In the genomic region with DNA sequence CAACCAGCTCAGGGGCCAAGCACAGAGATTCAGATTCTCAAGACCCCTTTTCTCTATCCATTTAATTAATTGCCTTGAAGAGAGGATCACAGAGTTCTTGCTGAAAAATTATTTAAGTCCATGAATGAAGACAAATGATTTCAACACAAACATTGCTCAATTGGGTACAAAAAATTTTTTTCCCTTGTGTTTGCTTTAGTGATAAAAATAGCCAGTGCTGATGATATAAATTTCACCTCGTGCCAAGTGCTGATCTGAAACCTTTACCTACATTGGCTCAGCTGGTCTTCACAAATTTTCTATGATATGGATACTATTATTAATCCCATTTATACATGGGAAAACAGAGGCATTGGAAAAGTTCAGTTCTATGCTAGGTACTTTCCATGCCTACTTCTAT, we compare ENCODE assay signal across 14 cellular contexts.
"Had no signal": no experiment of that assay in that cellular context is flagged by ENCODE, and none has a peak within 500 bp of the region (broad histone marks: within the 10 kb centered on the region; RNA-seq: fewer than 3 reads in every experiment).

No MANE protein-coding gene starts in this region.

- ATAC-seq: gastroesophageal sphincter, natural killer cell had no signal

- H3K27me3 ChIP-seq: cardiac muscle cell, esophagus squamous epithelium, gastroesophageal sphincter, right lobe of liver had no signal

- DNase-seq: esophagus squamous epithelium; glutamatergic neuron; left cardiac atrium; natural killer cell; nucleus accumbens; right lobe of liver; stimulated activated CD4-positive, alpha-beta T cell treated with anti-CD3 and anti-CD28 coated beads, Interleukin-12 subunit alpha, Interleukin-12 subunit beta, amount 100 ng/mL, for 4 hours; stimulated activated naive CD4-positive, alpha-beta T cell treated with Interleukin-2 at 50 U/mL for 16 hours; trophoblast cell had no signal

- H2AFZ ChIP-seq: parathyroid adenoma had no signal

- H3K9me3 ChIP-seq: esophagus squamous epithelium, gastroesophageal sphincter, prostate gland, right lobe of liver had no signal

- H3K27ac ChIP-seq: cardiac muscle cell, esophagus squamous epithelium, gastroesophageal sphincter, parathyroid adenoma, prostate gland, right lobe of liver, skin epidermis had no signal

- H3K36me3 ChIP-seq: cardiac muscle cell, esophagus squamous epithelium, gastroesophageal sphincter, prostate gland, right lobe of liver had no signal

- H3K79me2 ChIP-seq: parathyroid adenoma had no signal

- H3K9ac ChIP-seq: parathyroid adenoma had no signal

- H3K4me3 ChIP-seq: cardiac muscle cell, esophagus squamous epithelium, gastroesophageal sphincter, prostate gland, right lobe of liver, skin epidermis had no signal

- H3K4me1 ChIP-seq: esophagus squamous epithelium, parathyroid adenoma, prostate gland, right lobe of liver had no signal
